In the genomic region with DNA sequence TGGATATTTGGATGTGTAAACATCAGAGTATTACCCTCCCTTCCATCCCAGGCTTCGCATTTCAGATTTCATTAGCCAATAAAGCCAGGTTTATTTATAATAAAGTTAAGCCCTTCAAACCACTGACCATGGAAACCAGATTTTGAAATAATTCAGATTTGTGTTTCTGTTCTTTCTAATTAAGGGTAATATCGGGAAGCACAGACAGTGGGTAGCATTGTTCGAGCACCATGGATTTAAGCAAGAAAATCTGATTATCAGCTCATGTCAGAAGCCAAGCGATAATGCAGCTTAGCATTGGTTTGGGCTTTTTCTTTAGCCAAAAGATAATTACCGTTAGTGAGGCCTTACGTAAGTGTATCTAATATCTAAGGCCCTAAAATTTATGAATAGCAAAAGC, we compare ENCODE assay signal across 18 cellular contexts.
"Had no signal": no experiment of that assay in that cellular context is flagged by ENCODE, and none has a peak within 500 bp of the region (broad histone marks: within the 10 kb centered on the region; RNA-seq: fewer than 3 reads in every experiment).

No MANE protein-coding gene starts in this region.

- H3K4me1 ChIP-seq: SJSA1 had no signal

- DNase-seq: Kasumi-1, MM.1S, NCI-H1436 treated with DMSO at 0.1 percent for 48 hours, NCI-H1694, NCI-H187 treated with DMSO at 0.1 percent for 48 hours, NCI-H2029 treated with DMSO at 0.1 percent for 48 hours, NCI-H2171 treated with DMSO at 0.1 percent for 48 hours, NCI-H345, NCI-H446 treated with DMSO at 0.1 percent for 48 hours, NCI-H510A treated with DMSO at 0.1 percent for 48 hours, NCI-H526, Right ventricle myocardium superior, RPMI8226, SIG-M5 had no signal

- FAIRE-seq: HTR-8/SVneo, K562, RCC 7860 had no signal

- H3K9me3 ChIP-seq: SJSA1 had no signal

- ATAC-seq: K562 had no signal

- H3K4me3 ChIP-seq: K562, SJSA1 had no signal

- H3K36me3 ChIP-seq: SJSA1 had no signal
